ENCODE assay signal across 2 cellular contexts in the genomic region with DNA sequence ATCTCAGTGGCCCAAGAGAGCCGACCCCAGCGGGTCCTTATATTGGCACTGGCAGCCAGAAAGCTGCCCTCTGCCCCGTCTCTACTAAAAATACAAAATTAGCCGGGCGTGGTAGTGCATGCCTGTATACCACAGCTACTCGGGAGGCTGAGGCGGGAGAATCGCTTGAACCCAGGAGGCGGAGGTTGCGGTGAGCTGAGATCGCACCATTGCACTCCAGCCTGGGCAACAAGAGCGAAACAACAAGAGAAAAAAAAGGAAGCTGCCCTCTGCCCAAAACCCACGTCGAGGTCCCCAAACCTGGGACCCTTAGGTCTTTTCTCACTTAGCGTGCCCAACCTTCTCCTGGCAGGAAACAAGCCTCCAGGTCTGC. TPM values are rescaled to one million over a fixed set of nuclear protein-coding genes. Genes with fewer than 3 reads are reported as not detected.
DNase-seq lines count a peak whose midpoint lies in the region; TF ChIP-seq lines count a peak whose summit lies in the region.
"Not testable (repeated sequence)": the region's sequence is repeated elsewhere in the genome, so short reads cannot be mapped to it uniquely, and the experiment has no call there.

No MANE protein-coding gene starts in this region.

- not testable (repeated sequence) for TF ChIP-seq CTCF in transverse colon (IDR thresholded peaks at IDR 0.05)

- peaks cover 8 to 47% (median 27%) of the 10 kb centered on the region in 4 donors for H3K4me1 ChIP-seq in transverse colon

- not testable (repeated sequence) for H3K27me3 ChIP-seq in transverse colon

- H3K36me3 ChIP-seq in transverse colon: peaks cover 0 to 17% (median 7%) of the 10 kb centered on the region in 4 donors

- in situ Hi-C loops in transverse colon (cut with MboI; ENCODE audit: low pct_ligation_motif_present in 1 of 4, low pct_unique_long_range_greater_than_20kb in 1 of 4, low sequenced_read_pairs in 3 of 4): not testable (repeated sequence)

- H3K9me3 ChIP-seq in transverse colon: not testable (repeated sequence)

- intact Hi-C loops in transverse colon (cut with DNase I; ENCODE audit: low total_unique reads): not testable (repeated sequence)

- WGBS in transverse colon (ENCODE audit: low coverage in 1 of 2), 2 donors: 29 to 57% methylated on average over 5 to 15 of the region's 15 CpGs

- not testable (repeated sequence) for DNase-seq in caudate nucleus (lab: John Stamatoyannopoulos, UW); transverse colon

- H3K27ac ChIP-seq in caudate nucleus (ENCODE audit: low read depth, low read length) (peak overlapping the region; percentile 85), transverse colon (peak overlapping the region; percentile 90 to 96 (median 92))

- peak overlapping the region; percentile 76 to 87 (median 78) for H3K4me3 ChIP-seq in transverse colon

- TF ChIP-seq EP300 in transverse colon (IDR thresholded peaks at IDR 0.05; ENCODE audit: low read depth): not testable (repeated sequence)

- TF ChIP-seq POLR2A in transverse colon (IDR thresholded peaks at IDR 0.05): not testable (repeated sequence)

RNA-seq across cellular contexts. Expression of a gene that starts 0.9 kb away (rescaled TPM):
- 100 to 1,000 TPM; 333 to 472 (median 376) TPM for total RNA-seq in transverse colon

RNA-seq across cellular contexts. Expression of a gene that starts 20.6 kb away (rescaled TPM):
- 100 to 1,000 TPM in 1 of 4 donors, 10 to 100 TPM in 3; 46.4 to 127 (median 52.2) TPM for total RNA-seq in transverse colon

RNA-seq across cellular contexts. Expression of a gene that starts 24.0 kb away (rescaled TPM):
- total RNA-seq in transverse colon: 10 to 100 TPM; 13.5 to 38.9 (median 17.6) TPM

RNA-seq across cellular contexts. Expression of a gene that starts 42.3 kb away (rescaled TPM):
- total RNA-seq in transverse colon: not detected

RNA-seq across cellular contexts. Expression of a gene that starts 51.7 kb away (rescaled TPM):
- total RNA-seq in transverse colon: not detected
